Comparison of ENCODE assay signal across 1 cellular context in the genomic region with DNA sequence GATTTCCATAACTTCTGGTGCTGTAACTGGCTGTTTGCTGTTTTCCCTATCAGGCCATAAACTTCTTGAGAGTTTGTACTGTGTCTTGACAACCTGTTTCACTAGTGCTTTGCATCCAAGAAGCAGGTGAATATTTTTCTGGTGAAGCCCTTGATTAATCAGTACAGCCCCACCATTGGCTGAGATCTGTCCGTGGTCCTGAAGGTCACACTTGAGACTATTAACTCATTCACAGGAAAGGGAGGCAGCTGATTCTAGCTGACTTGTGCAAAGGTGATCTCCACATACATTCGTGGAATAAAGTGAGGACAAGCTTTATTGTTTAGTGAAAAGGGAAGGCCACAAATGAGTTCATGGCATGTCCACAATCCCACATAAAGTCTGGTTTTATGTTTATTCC.
TF ChIP-seq lines count a peak whose summit lies in the region.

No MANE protein-coding gene starts in this region.

TF ChIP-seq in K562, 482 proteins besides CTCF, POLR2A, EP300 and RAD21 (continued from another document):
- TF ChIP-seq, protein P1, sequence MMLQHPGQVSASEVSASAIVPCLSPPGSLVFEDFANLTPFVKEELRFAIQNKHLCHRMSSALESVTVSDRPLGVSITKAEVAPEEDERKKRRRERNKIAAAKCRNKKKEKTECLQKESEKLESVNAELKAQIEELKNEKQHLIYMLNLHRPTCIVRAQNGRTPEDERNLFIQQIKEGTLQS (IDR thresholded peaks at IDR 0.05): no peak
- TF ChIP-seq, protein P1 (CRISPR knock-in tag; conservative IDR thresholded peaks at IDR 0.05): no peak
- TF ChIP-seq ZBTB7A (IDR thresholded peaks at IDR 0.05; ENCODE audit: borderline replicate concordance, control insufficient read depth, low read depth, low read length): no peak
TF ChIP-seq in K562: peak in this region for 1.
